Comparison of ENCODE assay signal across 19 cellular contexts in genomic region chr16:87186876-87187533, GRCh38.
"Had no signal": no experiment of that assay in that cellular context is flagged by ENCODE, and none has a peak within 500 bp of the region (broad histone marks: within the 10 kb centered on the region; RNA-seq: fewer than 3 reads in every experiment).

No MANE protein-coding gene starts in this region.

- H3K4me3 Mint-ChIP-seq: activated CD8-positive, alpha-beta memory T cell treated with anti-CD3 and anti-CD28 coated beads, Interleukin-2, amount 10 ng/mL, durations not matched to agents 7 days and 5 days; activated naive CD4-positive, alpha-beta T cell treated with anti-CD3 and anti-CD28 coated beads, Interleukin-2, amount 50 U/mL, for 24 hours; brain; central memory CD8-positive, alpha-beta T cell; immature natural killer cell; natural killer cell had no signal

- DNase-seq: activated CD4-positive, alpha-beta T cell treated with anti-CD3 and anti-CD28 coated beads, Interleukin-2, amount 50 U/mL, for 4 hours; activated CD8-positive, alpha-beta memory T cell treated with anti-CD3 and anti-CD28 coated beads, Interleukin-2, amount 10 ng/mL, durations not matched to agents 7 days and 5 days; activated effector memory CD4-positive, alpha-beta T cell treated with anti-CD3 and anti-CD28 coated beads, Interleukin-2, amount 50 U/mL, for 16 hours; activated T-cell treated with anti-CD3 and anti-CD28 coated beads, Interleukin-2, amount 50 U/mL, for 1 hour; effector memory CD4-positive, alpha-beta T cell; foreskin melanocyte; head of caudate nucleus; immature natural killer cell; mesendoderm; natural killer cell; stimulated activated CD4-positive, alpha-beta T cell treated with anti-CD3 and anti-CD28 coated beads, Interleukin-12 subunit alpha, Interleukin-12 subunit beta, amount 100 ng/mL, for 4 hours; stimulated activated CD4-positive, alpha-beta T cell treated with anti-CD3 and anti-CD28 coated beads, Interleukin-2, amount 100 ng/mL, for 48 hours; stimulated activated naive CD4-positive, alpha-beta T cell; T-helper 9 cell; transverse colon had no signal

- H3K9me3 Mint-ChIP-seq: activated naive CD4-positive, alpha-beta T cell treated with anti-CD3 and anti-CD28 coated beads, Interleukin-2, amount 50 U/mL, for 24 hours; immature natural killer cell had no signal

- H3K27me3 Mint-ChIP-seq: activated CD8-positive, alpha-beta memory T cell treated with anti-CD3 and anti-CD28 coated beads, Interleukin-2, amount 10 ng/mL, durations not matched to agents 7 days and 5 days; activated naive CD4-positive, alpha-beta T cell treated with anti-CD3 and anti-CD28 coated beads, Interleukin-2, amount 50 U/mL, for 24 hours; central memory CD8-positive, alpha-beta T cell had no signal

- ATAC-seq: activated CD4-positive, CD25-positive, alpha-beta regulatory T cell treated with anti-CD3 and anti-CD28 coated beads, Interleukin-2, amount 50 U/mL, for 24 hours; activated CD8-positive, alpha-beta memory T cell treated with anti-CD3 and anti-CD28 coated beads, Interleukin-2, amount 10 ng/mL, durations not matched to agents 7 days and 5 days had no signal

- H3K27ac Mint-ChIP-seq: activated CD8-positive, alpha-beta memory T cell treated with anti-CD3 and anti-CD28 coated beads, Interleukin-2, amount 10 ng/mL, durations not matched to agents 7 days and 5 days; activated naive CD4-positive, alpha-beta T cell treated with anti-CD3 and anti-CD28 coated beads, Interleukin-2, amount 50 U/mL, for 24 hours had no signal

- H3K36me3 Mint-ChIP-seq: activated naive CD4-positive, alpha-beta T cell treated with anti-CD3 and anti-CD28 coated beads, Interleukin-2, amount 50 U/mL, for 24 hours; brain; immature natural killer cell; natural killer cell had no signal

- H3K4me1 Mint-ChIP-seq: activated CD8-positive, alpha-beta memory T cell treated with anti-CD3 and anti-CD28 coated beads, Interleukin-2, amount 10 ng/mL, durations not matched to agents 7 days and 5 days; activated naive CD4-positive, alpha-beta T cell treated with anti-CD3 and anti-CD28 coated beads, Interleukin-2, amount 50 U/mL, for 24 hours; central memory CD8-positive, alpha-beta T cell; immature natural killer cell had no signal
